ENCODE assay signal across 8 cellular contexts in genomic region chr16:89507219-89507833, GRCh38. TPM values are rescaled to one million over a fixed set of nuclear protein-coding genes. Genes with fewer than 3 reads are reported as not detected.
DNase-seq lines count a peak whose midpoint lies in the region; ATAC-seq and TF ChIP-seq lines count a peak whose summit lies in the region.

No MANE protein-coding gene starts in this region.

- H3K4me1 ChIP-seq in Caco-2 (peaks cover 35% of the 10 kb centered on the region), thoracic aorta (ENCODE audit: control insufficient read depth in 1 of 2, low read depth in 2 of 2) (peaks cover 18 to 38% of the 10 kb centered on the region in 2 donors)

- TF ChIP-seq CTCF in Caco-2 (IDR thresholded peaks at IDR 0.05; ENCODE audit: insufficient read depth in 1 of 2, low read depth in 1 of 2, low read length in 1 of 2, severe bottlenecking in 1 of 2, unreplicated experiment in 1 of 2) (no peak), astrocyte of the cerebellum (IDR thresholded peaks at IDR 0.05; ENCODE audit: low read depth, low read length, missing control alignments) (no peak), kidney epithelial cell (IDR thresholded peaks at IDR 0.05; ENCODE audit: insufficient read depth, low read length, poor library complexity, severe bottlenecking) (no peak), thoracic aorta (IDR thresholded peaks at IDR 0.05) (no peak)

- H3K36me3 Mint-ChIP-seq in Caco-2 (ENCODE audit: insufficient read depth, unreplicated experiment): peaks cover 41% of the 10 kb centered on the region

- H3K9me3 Mint-ChIP-seq in Caco-2 (ENCODE audit: unreplicated experiment): no peaks in the 10 kb centered on the region

- H3K4me3 ChIP-seq in Caco-2 (ENCODE audit: low read depth, low read length) (peak overlapping the region; percentile 50), astrocyte of the cerebellum (ENCODE audit: low read depth, low read length) (peak overlapping the region; percentile 85), kidney epithelial cell (ENCODE audit: low read depth, low read length) (peak overlapping the region; percentile 62), thoracic aorta (peak overlapping the region; percentile 90)

- no TSS peak for BruUV-seq in Caco-2 (replicated peaks; lab: Mats Ljungman, UMichigan)

- no peak for TF ChIP-seq POLR2A in GM18505 (IDR thresholded peaks at IDR 0.05; ENCODE audit: borderline replicate concordance, extremely low read depth, insufficient read depth, insufficient read length)

- intact Hi-C loops in Caco-2 (cut with micrococcal nuclease; ENCODE audit: unreplicated experiment): loop anchor here (5.0 to 10.0 kb wide), 3 partner anchors 103 to 260 kb away; no protein-coding TSS in a partner anchor

- no peaks in the 10 kb centered on the region for H3K9me3 ChIP-seq in Caco-2
- H3K9me3 ChIP-seq in thoracic aorta: no peaks in the 10 kb centered on the region

- peak overlapping the region; percentile 31 for H3K27ac Mint-ChIP-seq in Caco-2 (ENCODE audit: unreplicated experiment)

- CTCF ChIA-PET in Caco-2 (lab: Charles Lee): interaction anchor here (0.8 to 1.8 kb wide), 3 partner anchors 18 to 187 kb away, joined by 3 to 9 read pairs (median 4); no protein-coding TSS in a partner anchor

- H3K36me3 ChIP-seq in Caco-2 (ENCODE audit: control insufficient read depth, insufficient read depth, low read length): peaks cover 5% of the 10 kb centered on the region
- H3K36me3 ChIP-seq in kidney epithelial cell (ENCODE audit: control insufficient read depth, insufficient read depth, low read length): no peaks in the 10 kb centered on the region
- peaks cover 17% of the 10 kb centered on the region for H3K36me3 ChIP-seq in thoracic aorta

- H3K27me3 ChIP-seq in Caco-2 (replicated peaks; ENCODE audit: control insufficient read depth, insufficient read depth, low read length): no peaks in the 10 kb centered on the region
- H3K27me3 ChIP-seq in kidney epithelial cell (ENCODE audit: control insufficient read depth, insufficient read depth, low read length): no peaks in the 10 kb centered on the region
- H3K27me3 ChIP-seq in thoracic aorta (replicated peaks; ENCODE audit: insufficient read depth): no peaks in the 10 kb centered on the region

- in situ Hi-C loops in astrocyte of the cerebellum (cut with HindIII; ENCODE audit: low sequenced_read_pairs): loop anchor here (25.0 kb wide), 1 partner anchor 170 kb away; no protein-coding TSS in a partner anchor

- H3K4me1 Mint-ChIP-seq in Caco-2 (ENCODE audit: low read depth, unreplicated experiment): peaks cover 12% of the 10 kb centered on the region

- DNase-seq in Caco-2 (no peak), astrocyte of the cerebellum (ENCODE audit: low read depth) (no peak), kidney epithelial cell (ENCODE audit: low read depth) (no peak), thoracic aorta (ENCODE audit: low spot score) (no peak), cortex of kidney (lab: John Stamatoyannopoulos, UW) (no peak), SKM-1 (lab: John Stamatoyannopoulos, UW; ENCODE audit: unreplicated experiment) (no peak)

- peak overlapping the region; percentile 78 to 84 for H3K27ac ChIP-seq in thoracic aorta

- POLR2A ChIA-PET in Caco-2 (lab: Charles Lee): interaction anchor here (0.6 to 1.9 kb wide), 6 partner anchors 14 to 162 kb away, joined by 3 to 8 read pairs (median 4); no protein-coding TSS in a partner anchor

- no peaks in the 10 kb centered on the region for H3K27me3 Mint-ChIP-seq in Caco-2 (ENCODE audit: insufficient read depth, unreplicated experiment)

- H3K4me3 Mint-ChIP-seq in Caco-2 (ENCODE audit: unreplicated experiment): peak overlapping the region; percentile 95

- ATAC-seq in HG03442 (IDR thresholded peaks at IDR 0.05; ENCODE audit: unreplicated experiment) (peak; percentile 14), thoracic aorta (ENCODE audit: insufficient number of reproducible peaks, low FRiP score, low read depth) (no peak), GM18505 (IDR thresholded peaks at IDR 0.05; ENCODE audit: unreplicated experiment) (no peak)

RNA-seq across cellular contexts. Expression of gene SPG7, which starts 0.9 kb away (rescaled TPM):
- total RNA-seq in Caco-2 (2022) (159 and 178 TPM in 2 replicates), kidney epithelial cell (126 and 144 TPM in 2 replicates), thoracic aorta (100 to 1,000 TPM; 214 to 333 TPM)

RNA-seq across cellular contexts. Expression of gene ANKRD11, which starts 17.0 kb away (rescaled TPM):
- total RNA-seq in Caco-2 (2022): 297 TPM in 2 replicates
- 133 and 171 TPM in 2 replicates for total RNA-seq in kidney epithelial cell
- 100 to 1,000 TPM; 125 to 129 TPM for total RNA-seq in thoracic aorta

RNA-seq across cellular contexts. Expression of gene RPL13, which starts 53.2 kb away (rescaled TPM):
- total RNA-seq in Caco-2 (2022) (2,846 and 2,897 TPM in 2 replicates), kidney epithelial cell (11,644 and 17,833 TPM in 2 replicates), thoracic aorta (1,000 to 10,000 TPM; 3,914 to 4,192 TPM)
